ENCODE assay signal across 8 cellular contexts in the genomic region with DNA sequence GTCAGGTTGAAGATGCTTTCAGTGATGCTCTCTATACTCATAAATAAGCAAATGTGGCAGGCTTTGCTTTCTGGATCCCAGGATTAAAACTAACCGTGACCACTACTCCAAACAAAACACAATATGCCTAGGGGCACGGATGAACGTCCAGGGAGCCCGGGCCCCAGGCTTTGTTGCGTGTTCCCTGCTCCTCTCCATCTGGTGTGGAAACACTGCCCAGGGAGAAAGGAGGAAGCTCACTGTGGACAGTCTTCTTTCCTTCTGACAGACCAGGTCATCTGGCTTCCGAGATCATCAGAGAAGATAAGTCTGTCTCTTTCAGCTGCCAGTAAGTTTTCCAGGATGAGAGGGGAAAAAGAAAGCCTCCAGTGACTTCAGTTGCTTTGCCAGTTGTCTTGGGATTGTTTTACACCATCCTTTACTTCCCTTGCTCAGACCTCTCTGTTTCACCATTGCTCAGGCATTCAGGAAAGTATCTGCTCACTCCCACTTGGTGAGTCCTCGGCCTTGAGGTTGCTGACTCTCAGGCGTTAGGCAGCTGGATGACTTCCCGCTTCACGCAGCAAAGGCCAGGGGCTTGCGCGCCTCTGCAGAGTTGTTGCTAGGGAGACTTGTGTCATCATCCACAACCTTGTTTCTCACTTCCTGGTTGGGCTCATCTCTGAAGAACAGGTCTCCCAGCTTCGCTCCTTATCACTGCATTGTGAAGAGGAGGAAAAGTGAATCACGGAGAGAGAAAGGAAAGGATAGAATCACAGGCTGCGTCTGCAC. TPM values are rescaled to one million over a fixed set of nuclear protein-coding genes. Genes with fewer than 3 reads are reported as not detected.
DNase-seq lines count a peak whose midpoint lies in the region; ATAC-seq and TF ChIP-seq lines count a peak whose summit lies in the region.

No MANE protein-coding gene starts in this region.

- H3K36me3 ChIP-seq in esophagus squamous epithelium (peaks cover 7 to 50% (median 7%) of the 10 kb centered on the region in 3 donors), neutrophil (peaks cover 53% of the 10 kb centered on the region)

- WGBS in esophagus squamous epithelium, 2 donors = 55 to 66% methylated on average over 12 to 15 of the region's 15 CpGs

- TF ChIP-seq CTCF in esophagus squamous epithelium (IDR thresholded peaks at IDR 0.05) = peak in 1 of 6 experiments; percentile 5
- no peak for TF ChIP-seq CTCF in neutrophil (IDR thresholded peaks at IDR 0.05)
- no peak for TF ChIP-seq CTCF in GM10266 (IDR thresholded peaks at IDR 0.05; ENCODE audit: control insufficient read depth, insufficient read depth, low read depth, missing control alignments)

- intact Hi-C loops in esophagus squamous epithelium (cut with DNase I) = no loop called here

- H3K4me3 ChIP-seq in esophagus squamous epithelium (no peak overlapping the region), neutrophil (ENCODE audit: low read depth in 1 of 2, low read length in 1 of 2) (peak overlapping the region; percentile 46 to 53)

- ATAC-seq in GM18870 (IDR thresholded peaks at IDR 0.05; ENCODE audit: unreplicated experiment) = no peak

- TF ChIP-seq POLR2A in esophagus squamous epithelium (IDR thresholded peaks at IDR 0.05) = no peak

- peak overlapping the region; percentile 79 to 90 (median 82) for H3K27ac ChIP-seq in esophagus squamous epithelium
- H3K27ac ChIP-seq in neutrophil = peak overlapping the region; percentile 93

- H3K4me1 ChIP-seq in esophagus squamous epithelium (peaks cover 10 to 44% (median 18%) of the 10 kb centered on the region in 3 donors), neutrophil (ENCODE audit: control insufficient read depth in 1 of 2, insufficient read depth in 1 of 2, low read depth in 1 of 2, low read length in 1 of 2) (peaks cover 44% of the 10 kb centered on the region in 2 experiments)

- H3K27me3 ChIP-seq in esophagus squamous epithelium (no peaks in the 10 kb centered on the region), neutrophil (no peaks in the 10 kb centered on the region)

- DNase-seq in DMS53 (lab: John Stamatoyannopoulos, UW) = peak; percentile 84
- peak; percentile 44 for DNase-seq in OCI-M1 (lab: John Stamatoyannopoulos, UW)
- DNase-seq in esophagus squamous epithelium (lab: John Stamatoyannopoulos, UW) = no peak
- no peak for DNase-seq in NCI-H82 (lab: John Stamatoyannopoulos, UW)
- DNase-seq in GM10266 (ENCODE audit: extremely low spot score) = no peak
- DNase-seq in NCI-H187 treated with DMSO at 0.1 percent for 48 hours (lab: John Stamatoyannopoulos, UW) = no peak

- H3K9me3 ChIP-seq in esophagus squamous epithelium = no peaks in the 10 kb centered on the region
- H3K9me3 ChIP-seq in neutrophil = no peaks in the 10 kb centered on the region

RNA-seq across cellular contexts. Expression of a gene that starts 20.6 kb away (rescaled TPM):
- total RNA-seq in esophagus squamous epithelium = 1,000 to 10,000 TPM in 1 of 4 donors, 100 to 1,000 TPM in 3; 396 to 1,138 (median 704) TPM

RNA-seq across cellular contexts. Expression of a gene that starts 52.0 kb away (rescaled TPM):
- total RNA-seq in esophagus squamous epithelium = 10 to 100 TPM in 1 of 4 donors, 1 to 10 TPM in 3; 5.6 to 15.7 (median 6.1) TPM

Comparison
In these comparisons a context has a peak if more than half of its experiments do, and no peak if none do; other contexts are left out.
1. DNase-seq: peak in DMS53 (single experiment) and OCI-M1 (single experiment); none in esophagus squamous epithelium (single experiment), NCI-H82 (single experiment), GM10266 (single experiment) and NCI-H187 treated with DMSO at 0.1 percent for 48 hours (single experiment).
2. H3K4me3 ChIP-seq: peak in neutrophil (2 of 2); none in esophagus squamous epithelium (0 of 4).